In genomic region chr9:37424686-37425297, GRCh38 we compare ENCODE assay signal across 13 cellular contexts. TPM values are rescaled to one million over a fixed set of nuclear protein-coding genes. Genes with fewer than 3 reads are reported as not detected.
DNase-seq lines count a peak whose midpoint lies in the region; ATAC-seq and TF ChIP-seq lines count a peak whose summit lies in the region.
"Had no signal": no experiment of that assay in that cellular context is flagged by ENCODE, and none has a peak within 500 bp of the region (broad histone marks: within the 10 kb centered on the region; RNA-seq: fewer than 3 reads in every experiment).

No MANE protein-coding gene starts in this region.

- H3K4me2 ChIP-seq in DND-41 (ENCODE audit: insufficient read depth, low read length), result peak overlapping the region; percentile 83
- H3K4me2 ChIP-seq in trophoblast cell (ENCODE audit: low read length), result no peak overlapping the region

- no peaks in the 10 kb centered on the region for H3K27me3 ChIP-seq in DND-41 (ENCODE audit: insufficient read depth, low read length, poor library complexity)
- H3K27me3 ChIP-seq in MG63, result no peaks in the 10 kb centered on the region
- no peaks in the 10 kb centered on the region for H3K27me3 ChIP-seq in dorsolateral prefrontal cortex
- H3K27me3 ChIP-seq in trophoblast cell (ENCODE audit: insufficient read depth, low read length), result no peaks in the 10 kb centered on the region
- no peaks in the 10 kb centered on the region for H3K27me3 ChIP-seq in vagina
- H3K27me3 ChIP-seq: SJCRH30 had no signal

- H3K9me3 ChIP-seq in DND-41 (ENCODE audit: insufficient read depth, low read length, severe bottlenecking) (no peaks in the 10 kb centered on the region), MG63 (no peaks in the 10 kb centered on the region), trophoblast cell (ENCODE audit: insufficient read depth, low read depth, low read length) (peaks cover 1% of the 10 kb centered on the region), vagina (no peaks in the 10 kb centered on the region)
- H3K9me3 ChIP-seq: SJCRH30 had no signal

- no CpG with 5 or more reads among the region's 18 CpGs for WGBS in trophoblast cell (ENCODE audit: extremely low coverage, insufficient coverage, insufficient read length)

- in situ Hi-C loops in KBM-7 (cut with MboI; ENCODE audit: low pct_unique_long_range_greater_than_20kb, low sequenced_read_pairs), result no loop called here

- no peak overlapping the region for H2BK5ac ChIP-seq in trophoblast cell (ENCODE audit: low read depth, low read length, poor library complexity)

- peak overlapping the region; percentile 16 for H3K4ac ChIP-seq in trophoblast cell (ENCODE audit: low read depth, low read length)

- H4K20me1 ChIP-seq in DND-41 (ENCODE audit: insufficient read depth, low read length), result peaks cover 12% of the 10 kb centered on the region

- H3K36me3 ChIP-seq in DND-41 (ENCODE audit: insufficient read depth, low read length) (peaks cover 34% of the 10 kb centered on the region), MG63 (peaks cover 23% of the 10 kb centered on the region), trophoblast cell (ENCODE audit: control insufficient read depth in 1 of 2, insufficient read depth in 2 of 2, low read length in 2 of 2) (peaks cover 37 to 39% of the 10 kb centered on the region in 2 experiments), vagina (peaks cover 0 to 33% of the 10 kb centered on the region in 2 donors)

- H3K23ac ChIP-seq in trophoblast cell (ENCODE audit: low read length), result no peak overlapping the region

- H3K4me1 ChIP-seq in DND-41 (ENCODE audit: insufficient read depth, low read length), result peaks cover 30% of the 10 kb centered on the region
- H3K4me1 ChIP-seq in trophoblast cell (ENCODE audit: control insufficient read depth in 1 of 2, insufficient read depth in 2 of 2, low read length in 2 of 2), result peaks cover 0 to 11% of the 10 kb centered on the region in 2 experiments
- peaks cover 31% of the 10 kb centered on the region for H3K4me1 ChIP-seq in vagina
- H3K4me1 ChIP-seq: SJCRH30 had no signal

- H3K27ac ChIP-seq in DND-41 (ENCODE audit: low read length) (no peak overlapping the region), dorsolateral prefrontal cortex (peak overlapping the region in 55 of 59 donors; percentile 3 to 95 (median 71)), trophoblast cell (ENCODE audit: low read depth, low read length) (no peak overlapping the region), vagina (no peak overlapping the region)
- H3K27ac ChIP-seq: SJCRH30 had no signal

- TF ChIP-seq POLR2A in vagina (IDR thresholded peaks at IDR 0.05), result no peak

- no peak overlapping the region for H4K12ac ChIP-seq in trophoblast cell (ENCODE audit: low read depth, low read length)

- H2BK120ac ChIP-seq in trophoblast cell (ENCODE audit: insufficient read depth, low read length, poor library complexity), result no peak overlapping the region

- no peak overlapping the region for H3K4me3 ChIP-seq in DND-41 (ENCODE audit: low read depth in 1 of 2, low read length in 2 of 2)
- peak overlapping the region; percentile 10; the same call in 1 of the 2 replicates for H3K4me3 ChIP-seq in MG63
- H3K4me3 ChIP-seq in dorsolateral prefrontal cortex, result peak overlapping the region in 32 of 59 donors; percentile 3 to 99 (median 80)
- no peak overlapping the region for H3K4me3 ChIP-seq in trophoblast cell (ENCODE audit: low read depth, low read length)
- H3K4me3 ChIP-seq in vagina, result no peak overlapping the region
- H3K4me3 ChIP-seq: SJCRH30 had no signal

- no peak overlapping the region for H3K18ac ChIP-seq in trophoblast cell (ENCODE audit: low read length)

- no peak overlapping the region for H4K91ac ChIP-seq in trophoblast cell (ENCODE audit: low read depth, low read length)

- H3K79me2 ChIP-seq in DND-41 (ENCODE audit: insufficient read depth, low read length) (peaks cover 31% of the 10 kb centered on the region), trophoblast cell (ENCODE audit: control insufficient read depth, insufficient read depth, low read length, poor library complexity) (peaks cover 13% of the 10 kb centered on the region)

- TF ChIP-seq CTCF in DND-41 (IDR thresholded peaks at IDR 0.05; ENCODE audit: borderline replicate concordance, extremely low read depth, low read length, poor library complexity, severe bottlenecking), result no peak
- no peak for TF ChIP-seq CTCF in dorsolateral prefrontal cortex (IDR thresholded peaks at IDR 0.05 in 54 of 56, conservative IDR thresholded peaks at IDR 0.05 in 2 of 56; ENCODE audit: low read depth in 1 of 56, partially characterized antibody in 56 of 56)
- no peak for TF ChIP-seq CTCF in vagina (IDR thresholded peaks at IDR 0.05)

- H3K14ac ChIP-seq in trophoblast cell (ENCODE audit: low read length), result no peak overlapping the region

- H2AFZ ChIP-seq in DND-41 (ENCODE audit: low read depth, low read length), result no peak overlapping the region
- no peak overlapping the region for H2AFZ ChIP-seq in trophoblast cell (ENCODE audit: insufficient read depth, low read length, poor library complexity)

- H3K9ac ChIP-seq in DND-41 (ENCODE audit: low read depth, low read length), result peak overlapping the region; percentile 24; the same call in 1 of the 2 replicates
- no peak overlapping the region for H3K9ac ChIP-seq in trophoblast cell (ENCODE audit: low read length)

- intact Hi-C loops in dorsolateral prefrontal cortex (cut with DNase I) (no loop called here), vagina (cut with DNase I) (no loop called here)

- no peak overlapping the region for H2AK5ac ChIP-seq in trophoblast cell (ENCODE audit: low read length)

- no peak overlapping the region for H4K8ac ChIP-seq in trophoblast cell (ENCODE audit: low read depth, low read length)

- no peak for ATAC-seq in DND-41 (ENCODE audit: insufficient read depth, low read depth)
- no peak for ATAC-seq in GM18502 (IDR thresholded peaks at IDR 0.05; ENCODE audit: poor library complexity, unreplicated experiment)
- ATAC-seq: effector memory CD8-positive, alpha-beta T cell had no signal

- DNase-seq in DND-41 (no peak), MG63 (no peak), dorsolateral prefrontal cortex (no peak), trophoblast cell (no peak), KBM-7 (no peak), vagina (ENCODE audit: extremely low spot score in 2 of 2) (no peak)
- no peak for DNase-seq in stimulated activated CD4-positive, alpha-beta T cell treated with anti-CD3 and anti-CD28 coated beads, Interleukin-4, amount 100 ng/mL, for 1 hour
- DNase-seq: activated CD4-positive, alpha-beta T cell treated with anti-CD3 and anti-CD28 coated beads, Interleukin-2, amount 50 U/mL, for 4 hours; effector memory CD8-positive, alpha-beta T cell; foreskin fibroblast; NK-92 treated with Interleukin-12 subunit alpha and Interleukin-12 subunit beta, amount 100 ng/mL, for 24 hours; SJCRH30 had no signal

- H3K79me1 ChIP-seq in trophoblast cell (ENCODE audit: low read length), result peaks cover 6% of the 10 kb centered on the region

- no peak overlapping the region for H2BK12ac ChIP-seq in trophoblast cell (ENCODE audit: low read length)

RNA-seq across cellular contexts. Expression of gene GRHPR, which starts 2.3 kb away (rescaled TPM):
- total RNA-seq in MG63 (2014; rRNA removed; shearing (Covaris generic); ENCODE audit: low replicate concordance), result 97.5 and 111 TPM in 2 replicates
- total RNA-seq in dorsolateral prefrontal cortex (100 to 1,000 TPM in 67 of 120 experiments, 10 to 100 TPM in 53; 73.4 to 172 (median 102) TPM), vagina (134 TPM)
- 70.1 and 73.9 TPM in 2 replicates for polyA plus RNA-seq in trophoblast cell (2013)

RNA-seq across cellular contexts. Expression of gene ZBTB5, which starts 40.5 kb away (rescaled TPM):
- 4.4 and 9.1 TPM in 2 replicates for total RNA-seq in MG63 (2014; rRNA removed; shearing (Covaris generic); ENCODE audit: low replicate concordance)
- total RNA-seq in dorsolateral prefrontal cortex (10 to 100 TPM in 57 of 120 experiments, 1 to 10 TPM in 63; 6.8 to 16.0 (median 10.0) TPM), vagina (17.9 TPM)
- polyA plus RNA-seq in trophoblast cell (2013), result 11.2 and 11.3 TPM in 2 replicates

Comparison
In these comparisons a context has a peak if more than half of its experiments do, and no peak if none do; other contexts are left out.
1. H3K27ac ChIP-seq: peak in dorsolateral prefrontal cortex (55 of 59); none in DND-41 (single experiment), trophoblast cell (single experiment) and vagina (single experiment).
2. H3K4me3 ChIP-seq: peak in MG63 (single experiment) and dorsolateral prefrontal cortex (32 of 59); none in DND-41 (0 of 2), trophoblast cell (single experiment) and vagina (0 of 2).